ENCODE assay signal across 10 cellular contexts in the genomic region with DNA sequence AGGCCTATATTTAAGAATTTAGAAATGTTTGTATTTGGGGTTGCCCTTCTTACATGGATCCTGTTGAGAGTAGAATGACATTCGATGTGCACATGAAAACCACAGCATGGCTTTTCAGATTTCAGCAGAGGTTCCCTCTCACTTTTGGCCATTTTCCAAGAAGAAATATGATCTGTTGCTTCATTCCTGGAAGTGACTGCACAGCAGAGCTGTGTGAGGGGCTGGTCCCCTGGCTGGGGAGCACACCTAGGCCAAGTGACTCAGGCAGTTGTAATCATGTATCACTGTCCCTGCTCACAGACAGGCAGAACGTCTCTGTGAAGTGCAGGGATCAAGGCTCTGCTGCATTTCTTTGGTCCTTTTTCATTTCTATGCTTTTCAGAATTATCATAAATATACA. TPM values are rescaled to one million over a fixed set of nuclear protein-coding genes. Genes with fewer than 3 reads are reported as not detected.
DNase-seq lines count a peak whose midpoint lies in the region; ATAC-seq and TF ChIP-seq lines count a peak whose summit lies in the region.
"Had no signal": no experiment of that assay in that cellular context is flagged by ENCODE, and none has a peak within 500 bp of the region (broad histone marks: within the 10 kb centered on the region; RNA-seq: fewer than 3 reads in every experiment).

No MANE protein-coding gene starts in this region.

- no peak overlapping the region for H3K4me3 ChIP-seq in fibroblast of mammary gland (ENCODE audit: control insufficient read depth, low read depth, low read length)

- no peaks in the 10 kb centered on the region for H3K27me3 Mint-ChIP-seq in activated T-cell treated with anti-CD3 and anti-CD28 coated beads, Interleukin-2, amount 50 U/mL, for 24 hours
- H3K27me3 Mint-ChIP-seq in effector memory CD8-positive, alpha-beta T cell = no peaks in the 10 kb centered on the region

- peak overlapping the region; percentile 57 for H3K27ac Mint-ChIP-seq in activated T-cell treated with anti-CD3 and anti-CD28 coated beads, Interleukin-2, amount 50 U/mL, for 24 hours
- H3K27ac Mint-ChIP-seq in effector memory CD8-positive, alpha-beta T cell = peak overlapping the region in 1 of 2 donors; percentile 81

- no peak for TF ChIP-seq CTCF in fibroblast of mammary gland (conservative IDR thresholded peaks at IDR 0.05; ENCODE audit: control insufficient read depth, insufficient read depth, low read depth, low read length)

- no peak for DNase-seq in activated T-cell treated with anti-CD3 and anti-CD28 coated beads, Interleukin-2, amount 50 U/mL, for 24 hours
- no peak for DNase-seq in activated T-cell treated with anti-CD3 and anti-CD28 coated beads, Interleukin-2, amount 50 U/mL, for 1 hour
- peak; percentile 58 for DNase-seq in NCI-H748 treated with DMSO at 0.1 percent for 48 hours (lab: John Stamatoyannopoulos, UW)
- peak; percentile 85 for DNase-seq in fibroblast of mammary gland (ENCODE audit: low read depth)
- DNase-seq in effector memory CD8-positive, alpha-beta T cell = no peak
- no peak for DNase-seq in hippocampal formation (lab: John Stamatoyannopoulos, UW)
- DNase-seq: DND-41 had no signal

- peak overlapping the region; percentile 23 for H3K27ac ChIP-seq in temporal lobe (ENCODE audit: low read depth, low read length)

- no peak overlapping the region for H3K4me3 Mint-ChIP-seq in activated T-cell treated with anti-CD3 and anti-CD28 coated beads, Interleukin-2, amount 50 U/mL, for 24 hours
- no peak overlapping the region for H3K4me3 Mint-ChIP-seq in effector memory CD8-positive, alpha-beta T cell

- no peak for ATAC-seq in effector memory CD8-positive, alpha-beta T cell (replicated peaks)
- ATAC-seq in HG02571 (IDR thresholded peaks at IDR 0.05; ENCODE audit: unreplicated experiment) = no peak

- H3K36me3 Mint-ChIP-seq in activated T-cell treated with anti-CD3 and anti-CD28 coated beads, Interleukin-2, amount 50 U/mL, for 24 hours (ENCODE audit: low read depth) = peaks cover 97% of the 10 kb centered on the region
- H3K36me3 Mint-ChIP-seq in effector memory CD8-positive, alpha-beta T cell (ENCODE audit: insufficient read depth) = peaks cover 69% of the 10 kb centered on the region

- peaks cover 10% of the 10 kb centered on the region for H3K4me1 Mint-ChIP-seq in activated T-cell treated with anti-CD3 and anti-CD28 coated beads, Interleukin-2, amount 50 U/mL, for 24 hours (ENCODE audit: low read depth)
- peaks cover 12 to 27% of the 10 kb centered on the region in 2 donors for H3K4me1 Mint-ChIP-seq in effector memory CD8-positive, alpha-beta T cell (ENCODE audit: low read depth in 2 of 2)

- no peaks in the 10 kb centered on the region for H3K9me3 Mint-ChIP-seq in activated T-cell treated with anti-CD3 and anti-CD28 coated beads, Interleukin-2, amount 50 U/mL, for 24 hours
- no peaks in the 10 kb centered on the region for H3K9me3 Mint-ChIP-seq in effector memory CD8-positive, alpha-beta T cell

RNA-seq across cellular contexts. Expression of a gene that starts 32.3 kb away (rescaled TPM):
- 6.4 TPM for total RNA-seq in temporal lobe
- total RNA-seq: T-helper 1 cell treated with Interleukin-12 subunit alpha and Interleukin-12 subunit beta and Interleukin-4 antibody, amounts not matched to agents 30 ng/mL and 1 ng/mL, for 36 hours had no signal

RNA-seq across cellular contexts. Expression of a gene that starts 39.3 kb away (rescaled TPM):
- 20.2 TPM for total RNA-seq in temporal lobe

Comparison
In these comparisons a context has a peak if more than half of its experiments do, and no peak if none do; other contexts are left out.
1. DNase-seq: peak in NCI-H748 treated with DMSO at 0.1 percent for 48 hours (single experiment) and fibroblast of mammary gland (single experiment); none in activated T-cell treated with anti-CD3 and anti-CD28 coated beads, Interleukin-2, amount 50 U/mL, for 24 hours (single experiment), activated T-cell treated with anti-CD3 and anti-CD28 coated beads, Interleukin-2, amount 50 U/mL, for 1 hour (single experiment), effector memory CD8-positive, alpha-beta T cell (0 of 3) and hippocampal formation (0 of 2).